In the genomic region with DNA sequence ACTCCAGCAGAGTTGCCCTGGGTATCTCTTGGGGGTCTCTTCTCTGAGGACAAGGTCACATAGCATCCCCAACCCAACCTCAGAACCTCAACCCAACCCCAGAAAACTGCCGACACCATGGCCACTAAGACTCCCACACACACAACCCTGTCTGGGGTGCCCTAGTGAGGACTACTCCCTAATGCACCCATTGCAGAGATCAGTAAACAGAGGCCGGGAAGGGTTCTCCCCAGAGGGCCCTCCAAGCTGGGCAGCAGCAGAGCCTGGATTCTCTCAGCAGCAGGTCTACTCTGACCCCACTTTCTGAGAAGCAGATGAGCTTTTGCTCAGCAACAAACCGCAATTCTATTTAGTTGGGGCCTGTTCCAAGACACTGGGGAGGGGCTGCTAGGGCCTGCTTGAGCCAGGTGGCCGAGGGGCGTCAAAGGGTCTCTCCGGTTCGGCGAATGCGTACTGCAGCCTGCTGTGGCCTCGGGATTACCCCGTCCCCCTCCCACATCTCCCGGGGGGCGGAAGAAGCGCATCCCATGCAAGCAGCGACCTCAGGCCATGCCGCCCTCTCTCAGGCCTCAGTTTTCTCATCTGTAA, we compare ENCODE assay signal across 9 cellular contexts. TPM values are rescaled to one million over a fixed set of nuclear protein-coding genes. Genes with fewer than 3 reads are reported as not detected.
DNase-seq lines count a peak whose midpoint lies in the region; ATAC-seq and TF ChIP-seq lines count a peak whose summit lies in the region.
"Had no signal": no experiment of that assay in that cellular context is flagged by ENCODE, and none has a peak within 500 bp of the region (broad histone marks: within the 10 kb centered on the region; RNA-seq: fewer than 3 reads in every experiment).

No MANE protein-coding gene starts in this region.

- dilution Hi-C loops in mammary epithelial cell (cut with HindIII; ENCODE audit: low sequenced_read_pairs) = no loop called here

- peaks cover 1% of the 10 kb centered on the region for H3K9me3 Mint-ChIP-seq in Caco-2 (ENCODE audit: unreplicated experiment)
- peaks cover 0 to 6% (median under 1%) of the 10 kb centered on the region in 11 donors for H3K9me3 Mint-ChIP-seq in naive thymus-derived CD4-positive, alpha-beta T cell

- H3K36me3 ChIP-seq in Caco-2 (ENCODE audit: control insufficient read depth, insufficient read depth, low read length) (no peaks in the 10 kb centered on the region), mammary epithelial cell (ENCODE audit: insufficient read depth, low read length) (no peaks in the 10 kb centered on the region)
- H3K36me3 ChIP-seq in naive thymus-derived CD4-positive, alpha-beta T cell (ENCODE audit: control insufficient read depth in 2 of 3, insufficient read depth in 3 of 3, low read length in 3 of 3) = no peaks in the 10 kb centered on the region

- H3K79me2 ChIP-seq in mammary epithelial cell (ENCODE audit: insufficient read depth, low read length) = no peaks in the 10 kb centered on the region

- H3K4me1 ChIP-seq in Caco-2 (0 out of 2 replicates have a peak, but pooled peaks cover 7% of the 10 kb centered on the region), mammary epithelial cell (ENCODE audit: insufficient read depth, low read length) (no peaks in the 10 kb centered on the region)
- H3K4me1 ChIP-seq in naive thymus-derived CD4-positive, alpha-beta T cell (ENCODE audit: control insufficient read depth in 2 of 2, insufficient read depth in 2 of 2, low read length in 2 of 2) = no peaks in the 10 kb centered on the region

- peaks cover 18% of the 10 kb centered on the region for H3K36me3 Mint-ChIP-seq in Caco-2 (ENCODE audit: insufficient read depth, unreplicated experiment)
- H3K36me3 Mint-ChIP-seq in naive thymus-derived CD4-positive, alpha-beta T cell = peaks cover 0 to 5% (median 0%) of the 10 kb centered on the region in 5 donors

- DNase-seq in Caco-2 (no peak), mammary epithelial cell (no peak), left colon (no peak), inferior parietal cortex (ENCODE audit: extremely low spot score) (no peak), AG08395 (ENCODE audit: low spot score) (no peak), KBM-7 (no peak)
- DNase-seq in naive thymus-derived CD4-positive, alpha-beta T cell = no peak
- DNase-seq: GOT3 had no signal

- CTCF ChIA-PET in Caco-2 (lab: Charles Lee) (no interaction called here), mammary epithelial cell (lab: Charles Lee; ENCODE audit: low non-redundant PET) (no interaction called here)
- CTCF ChIA-PET in naive thymus-derived CD4-positive, alpha-beta T cell (lab: Charles Lee) = no interaction called here

- ATAC-seq in HG03159 (IDR thresholded peaks at IDR 0.05; ENCODE audit: unreplicated experiment) (peak; percentile 5), left colon (no peak)
- ATAC-seq in naive thymus-derived CD4-positive, alpha-beta T cell = no peak

- BruUV-seq in Caco-2 (replicated peaks; lab: Mats Ljungman, UMichigan) (TSS peak; percentile 50), mammary epithelial cell (replicated peaks; lab: Mats Ljungman, UMichigan) (no TSS peak)

- H3K4me3 ChIP-seq in Caco-2 (ENCODE audit: low read depth, low read length) = peak overlapping the region; percentile 84
- H3K4me3 ChIP-seq in mammary epithelial cell (replicated peaks in 1 of 3; ENCODE audit: insufficient read depth in 1 of 3, low read depth in 2 of 3, low read length in 3 of 3) = no peak overlapping the region
- no peak overlapping the region for H3K4me3 ChIP-seq in naive thymus-derived CD4-positive, alpha-beta T cell (ENCODE audit: low read length)

- no peak overlapping the region for H3K9ac ChIP-seq in mammary epithelial cell (ENCODE audit: insufficient read depth, low read length)

- intact Hi-C loops in Caco-2 (cut with micrococcal nuclease; ENCODE audit: unreplicated experiment) (no loop called here), mammary epithelial cell (cut with micrococcal nuclease) (loop anchor here (10.0 kb wide), 1 partner anchor 226 kb away; a partner anchor contains a TSS), left colon (cut with DNase I, micrococcal nuclease) (no loop called here)
- intact Hi-C loops in naive thymus-derived CD4-positive, alpha-beta T cell (cut with micrococcal nuclease) = loop anchor here in 1 of 2 donors (5.0 kb wide), 1 partner anchor 169 kb away; no protein-coding TSS in a partner anchor

- H3K27me3 ChIP-seq in Caco-2 (replicated peaks; ENCODE audit: control insufficient read depth, insufficient read depth, low read length) = no peaks in the 10 kb centered on the region
- H3K27me3 ChIP-seq in mammary epithelial cell (ENCODE audit: insufficient read depth, low read length) = no peaks in the 10 kb centered on the region
- H3K27me3 ChIP-seq in naive thymus-derived CD4-positive, alpha-beta T cell (ENCODE audit: control insufficient read depth in 2 of 2, insufficient read depth in 2 of 2, low read length in 2 of 2) = no peaks in the 10 kb centered on the region

- peaks cover 8% of the 10 kb centered on the region for H3K4me1 Mint-ChIP-seq in Caco-2 (ENCODE audit: low read depth, unreplicated experiment)
- H3K4me1 Mint-ChIP-seq in naive thymus-derived CD4-positive, alpha-beta T cell = peaks cover 0 to 8% (median 7%) of the 10 kb centered on the region in 7 donors

- H3K9me3 ChIP-seq in Caco-2 (0 out of 2 replicates have a peak, but pooled peaks cover under 1% of the 10 kb centered on the region), mammary epithelial cell (replicated peaks; ENCODE audit: insufficient read depth, low read length) (no peaks in the 10 kb centered on the region)
- peaks cover 0 to 1% (median 0%) of the 10 kb centered on the region in 3 experiments for H3K9me3 ChIP-seq in naive thymus-derived CD4-positive, alpha-beta T cell (ENCODE audit: control insufficient read depth in 2 of 3, low read length in 3 of 3)

- H3K27ac Mint-ChIP-seq in Caco-2 (ENCODE audit: unreplicated experiment) = no peak overlapping the region
- H3K27ac Mint-ChIP-seq in naive thymus-derived CD4-positive, alpha-beta T cell = no peak overlapping the region

- no peak overlapping the region for H2AFZ ChIP-seq in mammary epithelial cell (ENCODE audit: low read depth, low read length)

- POLR2A ChIA-PET in Caco-2 (lab: Charles Lee) = no interaction called here
- POLR2A ChIA-PET in naive thymus-derived CD4-positive, alpha-beta T cell (lab: Charles Lee) = no interaction called here

- H3K27ac ChIP-seq in mammary epithelial cell (ENCODE audit: insufficient read depth, low read depth, low read length) = no peak overlapping the region
- no peak overlapping the region for H3K27ac ChIP-seq in naive thymus-derived CD4-positive, alpha-beta T cell (ENCODE audit: low read depth, low read length)

- TF ChIP-seq CTCF in Caco-2 (IDR thresholded peaks at IDR 0.05; ENCODE audit: insufficient read depth in 1 of 2, low read depth in 1 of 2, low read length in 1 of 2, severe bottlenecking in 1 of 2, unreplicated experiment in 1 of 2) = no peak
- no peak for TF ChIP-seq CTCF in mammary epithelial cell (conservative IDR thresholded peaks at IDR 0.05 in 1 of 2, IDR thresholded peaks at IDR 0.05 in 1 of 2; ENCODE audit: extremely low read depth in 1 of 2, insufficient read depth in 1 of 2, low read depth in 1 of 2, low read length in 2 of 2)

- WGBS in mammary epithelial cell (ENCODE audit: low coverage, missing lambda C conversion rate) = 58% methylated on average over 12 of the region's 16 CpGs

- in situ Hi-C loops in mammary epithelial cell (cut with MboI; ENCODE audit: low sequenced_read_pairs in 2 of 2) = no loop called here
- in situ Hi-C loops in KBM-7 (cut with MboI; ENCODE audit: low pct_unique_long_range_greater_than_20kb, low sequenced_read_pairs) = no loop called here

- no peaks in the 10 kb centered on the region for H4K20me1 ChIP-seq in mammary epithelial cell (ENCODE audit: insufficient read depth, low read length)

- peak overlapping the region; percentile 75 for H3K4me3 Mint-ChIP-seq in Caco-2 (ENCODE audit: unreplicated experiment)
- H3K4me3 Mint-ChIP-seq in naive thymus-derived CD4-positive, alpha-beta T cell = peak overlapping the region in 7 of 10 donors; percentile 15 to 67 (median 33)

- peaks cover 3% of the 10 kb centered on the region for H3K27me3 Mint-ChIP-seq in Caco-2 (ENCODE audit: insufficient read depth, unreplicated experiment)
- peaks cover 21 to 75% (median 44%) of the 10 kb centered on the region in 5 donors for H3K27me3 Mint-ChIP-seq in naive thymus-derived CD4-positive, alpha-beta T cell

- H3K4me2 ChIP-seq in mammary epithelial cell (ENCODE audit: insufficient read depth, low read depth, low read length) = peak overlapping the region; percentile 98

RNA-seq across cellular contexts. Expression of a gene that starts 0.8 kb away (rescaled TPM):
- 21.4 and 23.9 TPM in 2 replicates for total RNA-seq in Caco-2 (2022)
- under 1 TPM; 0.33 to 0.40 TPM for total RNA-seq in mammary epithelial cell
- polyA plus RNA-seq in mammary epithelial cell = 0.53 TPM
- polyA minus RNA-seq in mammary epithelial cell = 0.62 TPM
- not detected for total RNA-seq in naive thymus-derived CD4-positive, alpha-beta T cell
- polyA plus RNA-seq in naive thymus-derived CD4-positive, alpha-beta T cell = not detected
- 1 to 10 TPM; 1.1 to 1.3 TPM for total RNA-seq in left colon
